In the genomic region with DNA sequence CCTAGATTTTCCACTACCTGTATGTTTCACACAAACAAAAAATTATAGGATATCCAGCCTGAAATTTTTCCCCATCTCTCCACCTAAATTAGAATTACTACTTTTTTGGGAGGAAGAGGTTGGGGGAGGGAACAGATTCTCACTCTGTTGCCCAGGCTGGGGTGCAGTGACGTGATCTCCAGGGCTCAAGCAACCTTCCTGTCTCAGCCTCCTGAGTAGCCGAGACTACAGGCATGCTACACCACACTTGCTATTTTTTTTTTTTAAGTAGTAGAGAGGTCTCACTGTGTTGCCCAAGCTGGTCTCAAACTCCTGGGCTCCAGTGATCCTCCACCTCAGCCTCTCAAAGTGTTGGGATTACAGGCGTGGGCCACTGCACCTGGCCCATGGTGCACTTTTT, we compare ENCODE assay signal across 17 cellular contexts. TPM values are rescaled to one million over a fixed set of nuclear protein-coding genes. Genes with fewer than 3 reads are reported as not detected.
DNase-seq lines count a peak whose midpoint lies in the region; ATAC-seq, FAIRE-seq and TF ChIP-seq lines count a peak whose summit lies in the region.
"Had no signal": no experiment of that assay in that cellular context is flagged by ENCODE, and none has a peak within 500 bp of the region (broad histone marks: within the 10 kb centered on the region; RNA-seq: fewer than 3 reads in every experiment).

No MANE protein-coding gene starts in this region.

- intact Hi-C loops in aorta (cut with DNase I): no loop called here

- peak in 3 of 5 donors; percentile 26 to 53 (median 45) for DNase-seq in CD8-positive, alpha-beta memory T cell
- no peak for DNase-seq in T-helper 2 cell treated with Interferon-gamma antibody and Interleukin-4, amounts not matched to agents 5 μg/mL and 100 μg/mL, for 36 hours (ENCODE audit: low spot score)
- DNase-seq in naive B cell (no peak), GF-D8 (lab: John Stamatoyannopoulos, UW) (no peak), aorta (no peak), retina (no peak), GM12892 (ENCODE audit: insufficient read length) (no peak)
- DNase-seq: activated naive CD4-positive, alpha-beta T cell; EL; foreskin keratinocyte; NCI-H2081 treated with DMSO at 0.1 percent for 48 hours; NCI-H69; substantia nigra had no signal

- H3K27me3 Mint-ChIP-seq in CD8-positive, alpha-beta memory T cell: peaks cover 0 to 1% of the 10 kb centered on the region in 2 donors
- no peaks in the 10 kb centered on the region for H3K27me3 Mint-ChIP-seq in T-helper 2 cell treated with Interferon-gamma antibody and Interleukin-4, amounts not matched to agents 5 μg/mL and 100 μg/mL, for 36 hours (ENCODE audit: low read depth)
- H3K27me3 Mint-ChIP-seq in naive B cell: peaks cover 19 to 46% (median 30%) of the 10 kb centered on the region in 3 donors

- POLR2A ChIA-PET in CD8-positive, alpha-beta memory T cell (lab: Charles Lee): interaction anchor here (0.8 to 2.5 kb wide), 2 partner anchors 12 to 13 kb away, joined by 3 to 9 read pairs; no protein-coding TSS in a partner anchor

- H3K4me1 ChIP-seq in BLaER1: peaks cover 42% of the 10 kb centered on the region
- peaks cover 82% of the 10 kb centered on the region for H3K4me1 ChIP-seq in CD8-positive, alpha-beta memory T cell (ENCODE audit: insufficient read depth, low read length)
- no peaks in the 10 kb centered on the region for H3K4me1 ChIP-seq in aorta (ENCODE audit: control insufficient read depth in 1 of 2, insufficient read depth in 2 of 2, low read length in 2 of 2)
- H3K4me1 ChIP-seq: foreskin keratinocyte had no signal

- CTCF ChIA-PET in CD8-positive, alpha-beta memory T cell (lab: Charles Lee): interaction anchor here (0.8 to 7.9 kb wide), 9 partner anchors 9 to 76 kb away, joined by 3 to 46 read pairs (median 4); no protein-coding TSS in a partner anchor

- no peak for FAIRE-seq in GM12892 (lab: Jason Lieb, UNC)

- H3K27ac Mint-ChIP-seq in CD8-positive, alpha-beta memory T cell: peak overlapping the region in 7 of 8 donors; percentile 76 to 98 (median 95)
- H3K27ac Mint-ChIP-seq in T-helper 2 cell treated with Interferon-gamma antibody and Interleukin-4, amounts not matched to agents 5 μg/mL and 100 μg/mL, for 36 hours: peak overlapping the region; percentile 94
- H3K27ac Mint-ChIP-seq in naive B cell: peak overlapping the region in 2 of 6 donors; percentile 36 to 62
- H3K27ac Mint-ChIP-seq: memory B cell had no signal

- H3K4me2 ChIP-seq in BLaER1: peak overlapping the region; percentile 71; the same call in 1 of the 2 replicates

- H3K27me3 ChIP-seq in BLaER1 (no peaks in the 10 kb centered on the region), aorta (ENCODE audit: control insufficient read depth in 1 of 2, insufficient read depth in 2 of 2, low read length in 1 of 2) (no peaks in the 10 kb centered on the region)
- H3K27me3 ChIP-seq in CD8-positive, alpha-beta memory T cell (ENCODE audit: insufficient read depth, low read length, poor library complexity, severe bottlenecking): no peaks in the 10 kb centered on the region

- no peak for TF ChIP-seq POLR2A in GM12892 (IDR thresholded peaks at IDR 0.05; ENCODE audit: low read depth, low read length)

- peaks cover 15 to 67% (median 28%) of the 10 kb centered on the region in 3 donors for H3K36me3 Mint-ChIP-seq in CD8-positive, alpha-beta memory T cell
- H3K36me3 Mint-ChIP-seq in T-helper 2 cell treated with Interferon-gamma antibody and Interleukin-4, amounts not matched to agents 5 μg/mL and 100 μg/mL, for 36 hours (ENCODE audit: low read depth): peaks cover 53% of the 10 kb centered on the region
- no peaks in the 10 kb centered on the region for H3K36me3 Mint-ChIP-seq in naive B cell
- H3K36me3 Mint-ChIP-seq: memory B cell had no signal

- no peaks in the 10 kb centered on the region for H4K20me1 ChIP-seq in BLaER1

- 56 to 67% methylated on average over 3 of the region's 3 CpGs for WGBS in aorta, 2 donors

- H3K9me3 ChIP-seq in BLaER1: no peaks in the 10 kb centered on the region
- H3K9me3 ChIP-seq in CD8-positive, alpha-beta memory T cell (ENCODE audit: low read length): no peaks in the 10 kb centered on the region
- H3K9me3 ChIP-seq in aorta (ENCODE audit: control insufficient read depth, low read length): peaks cover 2% of the 10 kb centered on the region

- H3K9ac ChIP-seq in BLaER1: no peak overlapping the region

- H3K36me3 ChIP-seq in BLaER1 (no peaks in the 10 kb centered on the region), aorta (ENCODE audit: control insufficient read depth in 1 of 2, insufficient read depth in 2 of 2, low read length in 1 of 2) (no peaks in the 10 kb centered on the region)
- peaks cover 18% of the 10 kb centered on the region for H3K36me3 ChIP-seq in CD8-positive, alpha-beta memory T cell (ENCODE audit: insufficient read depth, low read length)

- ATAC-seq in naive B cell (ENCODE audit: low read depth in 2 of 2) (peak; percentile 33), aorta (ENCODE audit: low FRiP score) (no peak)
- ATAC-seq: foreskin keratinocyte had no signal

- H3K4me1 Mint-ChIP-seq in CD8-positive, alpha-beta memory T cell: peaks cover 4 to 97% (median 81%) of the 10 kb centered on the region in 3 donors
- H3K4me1 Mint-ChIP-seq in T-helper 2 cell treated with Interferon-gamma antibody and Interleukin-4, amounts not matched to agents 5 μg/mL and 100 μg/mL, for 36 hours (ENCODE audit: low read depth): peaks cover 92% of the 10 kb centered on the region
- peaks cover 35 to 51% (median 47%) of the 10 kb centered on the region in 3 donors for H3K4me1 Mint-ChIP-seq in naive B cell

- peak overlapping the region; percentile 84 to 94 (median 90) for H3K4me3 Mint-ChIP-seq in CD8-positive, alpha-beta memory T cell
- peak overlapping the region; percentile 78 for H3K4me3 Mint-ChIP-seq in T-helper 2 cell treated with Interferon-gamma antibody and Interleukin-4, amounts not matched to agents 5 μg/mL and 100 μg/mL, for 36 hours
- H3K4me3 Mint-ChIP-seq in naive B cell: peak overlapping the region in 7 of 8 donors; percentile 12 to 84 (median 58)

- H3K4me3 ChIP-seq in BLaER1: no peak overlapping the region
- no peak overlapping the region for H3K4me3 ChIP-seq in CD8-positive, alpha-beta memory T cell (ENCODE audit: low read length)
- H3K4me3 ChIP-seq in aorta (ENCODE audit: low read length in 2 of 2): no peak overlapping the region

- H3K27ac ChIP-seq in BLaER1 (no peak overlapping the region), aorta (ENCODE audit: low read depth in 1 of 2, low read length in 2 of 2) (no peak overlapping the region)
- no peak overlapping the region for H3K27ac ChIP-seq in CD8-positive, alpha-beta memory T cell (ENCODE audit: low read depth, low read length)
- H3K27ac ChIP-seq: foreskin keratinocyte, RWPE1 had no signal

- H3K9me3 Mint-ChIP-seq in CD8-positive, alpha-beta memory T cell: no peaks in the 10 kb centered on the region
- H3K9me3 Mint-ChIP-seq in T-helper 2 cell treated with Interferon-gamma antibody and Interleukin-4, amounts not matched to agents 5 μg/mL and 100 μg/mL, for 36 hours: no peaks in the 10 kb centered on the region
- H3K9me3 Mint-ChIP-seq in naive B cell: no peaks in the 10 kb centered on the region
- H3K9me3 Mint-ChIP-seq: memory B cell had no signal

RNA-seq across cellular contexts. Expression of a gene that starts 9.5 kb away (rescaled TPM):
- total RNA-seq in CD8-positive, alpha-beta memory T cell: 100 to 1,000 TPM; 363 to 387 TPM
- polyA plus RNA-seq in CD8-positive, alpha-beta memory T cell: 210 TPM
- polyA plus RNA-seq in naive B cell (ENCODE audit: low read depth in 6 of 6) (1 to 10 TPM in 5 of 6 donors, under 1 TPM in 1; 0.64 to 8.1 (median 3.3) TPM), aorta (1 to 10 TPM; 1.8 to 4.0 TPM)
- 10 to 100 TPM in 1 of 2 donors, 1 to 10 TPM in 1; 8.0 to 29.5 TPM for total RNA-seq in aorta
- 1.3 TPM for polyA plus RNA-seq in GM12892 (2012; ENCODE audit: missing spikeins)
- total RNA-seq: foreskin keratinocyte, LHCN-M2 had no signal
- polyA plus RNA-seq: foreskin keratinocyte had no signal

RNA-seq across cellular contexts. Expression of a gene that starts 36.9 kb away (rescaled TPM):
- total RNA-seq in CD8-positive, alpha-beta memory T cell: 100 to 1,000 TPM; 113 to 119 TPM
- polyA plus RNA-seq in CD8-positive, alpha-beta memory T cell: 10.6 TPM
- polyA plus RNA-seq in naive B cell (ENCODE audit: low read depth in 6 of 6) (1 to 10 TPM in 5 of 6 donors, under 1 TPM in 1; 0.89 to 3.2 (median 1.5) TPM), aorta (under 1 TPM; 0.33 to 0.38 TPM)
- 1 to 10 TPM; 1.6 to 2.7 TPM for total RNA-seq in aorta
- polyA plus RNA-seq in GM12892 (2012; ENCODE audit: missing spikeins): 2.1 TPM
- total RNA-seq: LHCN-M2 had no signal

RNA-seq across cellular contexts. Expression of a gene that starts 38.8 kb away (rescaled TPM):
- not detected for total RNA-seq in CD8-positive, alpha-beta memory T cell
- not detected for polyA plus RNA-seq in CD8-positive, alpha-beta memory T cell
- polyA plus RNA-seq in naive B cell (ENCODE audit: low read depth in 6 of 6): not detected
- under 1 TPM in 1 of 2 donors, not detected in 1; 0.78 TPM for total RNA-seq in aorta
- not detected for polyA plus RNA-seq in aorta
- not detected for polyA plus RNA-seq in GM12892 (2012; ENCODE audit: missing spikeins)
- total RNA-seq: LHCN-M2 had no signal

RNA-seq across cellular contexts. Expression of a gene that starts 48.8 kb away (rescaled TPM):
- 1 to 10 TPM; 4.5 to 5.5 TPM for total RNA-seq in CD8-positive, alpha-beta memory T cell
- 0.36 TPM for polyA plus RNA-seq in CD8-positive, alpha-beta memory T cell
- not detected for polyA plus RNA-seq in naive B cell (ENCODE audit: low read depth in 6 of 6)
- 10 to 100 TPM; 52.7 to 63.2 TPM for total RNA-seq in aorta
- 10 to 100 TPM in 1 of 2 donors, 1 to 10 TPM in 1; 3.8 to 13.3 TPM for polyA plus RNA-seq in aorta
- polyA plus RNA-seq in GM12892 (2012; ENCODE audit: missing spikeins): not detected
- total RNA-seq: LHCN-M2 had no signal

Comparison
In these comparisons a context has a peak if more than half of its experiments do, and no peak if none do; other contexts are left out.
1. DNase-seq: peak in CD8-positive, alpha-beta memory T cell (3 of 5); none in T-helper 2 cell treated with Interferon-gamma antibody and Interleukin-4, amounts not matched to agents 5 μg/mL and 100 μg/mL, for 36 hours (single experiment), naive B cell (single experiment), GF-D8 (single experiment), aorta (0 of 2), retina (single experiment) and GM12892 (single experiment).
2. RNA of a gene that starts 9.5 kb away (polyA plus RNA-seq): 210 TPM in CD8-positive, alpha-beta memory T cell (single experiment); 0.64 to 8.1 TPM in naive B cell and 1.8 to 4.0 TPM in aorta; every median in the first group is over 10 times any median in the second.
3. Peak in every context shown above with its lines, with median percentiles within 50 percentile points of each other: H3K4me3 Mint-ChIP-seq.